In genomic region chr4:184747034-184747830, GRCh38 we compare ENCODE assay signal across 9 cellular contexts. TPM values are rescaled to one million over a fixed set of nuclear protein-coding genes. Genes with fewer than 3 reads are reported as not detected.
DNase-seq lines count a peak whose midpoint lies in the region; TF ChIP-seq lines count a peak whose summit lies in the region.
"Had no signal": no experiment of that assay in that cellular context is flagged by ENCODE, and none has a peak within 500 bp of the region (broad histone marks: within the 10 kb centered on the region; RNA-seq: fewer than 3 reads in every experiment).

No MANE protein-coding gene starts in this region.

- H4K20me1 ChIP-seq in BLaER1 treated with 17β-estradiol and CSF1 and Interleukin-3, amounts not matched to agents 10 nM and 100 nM = peaks cover 0 to 55% (median 0%) of the 10 kb centered on the region in 11 experiments; a peak in 7 of 22 replicates
- H4K20me1 ChIP-seq in osteoblast (ENCODE audit: insufficient read depth, low read length) = no peaks in the 10 kb centered on the region

- in situ Hi-C loops in ACHN (cut with HindIII; ENCODE audit: low pct_ligation_motif_present, low pct_unique_long_range_greater_than_20kb, low sequenced_read_pairs) = no loop called here

- intact Hi-C loops in esophagus squamous epithelium (cut with DNase I) = loop anchor here (10.0 kb wide), 2 partner anchors 102 to 238 kb away; partner anchors contain the start of genes CASP3 and PRIMPOL

- H3K79me2 ChIP-seq in osteoblast (ENCODE audit: insufficient read depth, low read length) = no peaks in the 10 kb centered on the region

- peaks cover 0 to 3% (median 0%) of the 10 kb centered on the region in 11 experiments; a peak in 5 of 22 replicates for H3K9me3 ChIP-seq in BLaER1 treated with 17β-estradiol and CSF1 and Interleukin-3, amounts not matched to agents 10 nM and 100 nM (replicated peaks in 1 of 11)
- H3K9me3 ChIP-seq in esophagus squamous epithelium (no peaks in the 10 kb centered on the region), osteoblast (ENCODE audit: low read depth, low read length) (no peaks in the 10 kb centered on the region)

- TF ChIP-seq CTCF in esophagus squamous epithelium (IDR thresholded peaks at IDR 0.05) (no peak), osteoblast (IDR thresholded peaks at IDR 0.05; ENCODE audit: extremely low read depth, low read depth, low read length) (no peak)

- peak; percentile 3 for DNase-seq in NCI-H510A (lab: John Stamatoyannopoulos, UW)
- no peak for DNase-seq in esophagus squamous epithelium (lab: John Stamatoyannopoulos, UW)
- DNase-seq in osteoblast (ENCODE audit: insufficient read length, low spot score, missing footprints) = no peak
- no peak for DNase-seq in ACHN
- DNase-seq in NCI-H2107 treated with DMSO at 0.1 percent for 48 hours (lab: John Stamatoyannopoulos, UW; ENCODE audit: unreplicated experiment) = no peak
- no peak for DNase-seq in occipital lobe (lab: John Stamatoyannopoulos, UW)
- no peak for DNase-seq in stimulated activated CD4-positive, alpha-beta T cell treated with anti-CD3 and anti-CD28 coated beads, Interleukin-4, amount 100 ng/mL, for 1 hour
- DNase-seq: activated naive CD8-positive, alpha-beta T cell treated with anti-CD3 and anti-CD28 coated beads, Interleukin-2, amount 10 ng/mL, durations not matched to agents 7 days and 5 days had no signal

- H3K27me3 ChIP-seq in BLaER1 treated with 17β-estradiol and CSF1 and Interleukin-3, amounts not matched to agents 10 nM and 100 nM = no peaks in the 10 kb centered on the region
- H3K27me3 ChIP-seq in esophagus squamous epithelium = no peaks in the 10 kb centered on the region
- H3K27me3 ChIP-seq in osteoblast (ENCODE audit: insufficient read depth, low read length) = no peaks in the 10 kb centered on the region

- peaks cover 28 to 97% (median 49%) of the 10 kb centered on the region in 10 experiments for H3K4me1 ChIP-seq in BLaER1 treated with 17β-estradiol and CSF1 and Interleukin-3, amounts not matched to agents 10 nM and 100 nM
- H3K4me1 ChIP-seq in esophagus squamous epithelium (peaks cover 34 to 48% (median 35%) of the 10 kb centered on the region in 3 donors), osteoblast (ENCODE audit: insufficient read depth, low read length) (peaks cover 15% of the 10 kb centered on the region)

- H3K4me2 ChIP-seq in BLaER1 treated with 17β-estradiol and CSF1 and Interleukin-3, amounts not matched to agents 10 nM and 100 nM = peak overlapping the region; percentile 65 to 90 (median 81)
- H3K4me2 ChIP-seq in osteoblast (ENCODE audit: insufficient read depth, low read length) = peak overlapping the region; percentile 81

- H3K9ac ChIP-seq in BLaER1 treated with 17β-estradiol and CSF1 and Interleukin-3, amounts not matched to agents 10 nM and 100 nM = peak overlapping the region in 9 of 11 experiments; percentile 34 to 77 (median 61); a peak in 17 of 22 replicates

- H3K36me3 ChIP-seq in BLaER1 treated with 17β-estradiol and CSF1 and Interleukin-3, amounts not matched to agents 10 nM and 100 nM = peaks cover 0 to 7% (median 2%) of the 10 kb centered on the region in 11 experiments; a peak in 7 of 22 replicates
- H3K36me3 ChIP-seq in esophagus squamous epithelium = no peaks in the 10 kb centered on the region
- no peaks in the 10 kb centered on the region for H3K36me3 ChIP-seq in osteoblast (ENCODE audit: insufficient read depth, low read length)

- TF ChIP-seq POLR2A in esophagus squamous epithelium (IDR thresholded peaks at IDR 0.05) = no peak

- peak overlapping the region in 3 of 10 experiments; percentile 4 to 11 (median 10); a peak in 2 of 20 replicates for H3K4me3 ChIP-seq in BLaER1 treated with 17β-estradiol and CSF1 and Interleukin-3, amounts not matched to agents 10 nM and 100 nM
- no peak overlapping the region for H3K4me3 ChIP-seq in esophagus squamous epithelium
- H3K4me3 ChIP-seq in osteoblast (ENCODE audit: insufficient read depth, low read length) = no peak overlapping the region

- WGBS in esophagus squamous epithelium, 2 donors = 71 to 72% methylated on average over 2 to 3 of the region's 4 CpGs

- H3K27ac ChIP-seq in BLaER1 treated with 17β-estradiol and CSF1 and Interleukin-3, amounts not matched to agents 10 nM and 100 nM = peak overlapping the region in 9 of 11 experiments; percentile 56 to 83 (median 69); a peak in 18 of 22 replicates
- H3K27ac ChIP-seq in esophagus squamous epithelium (peak overlapping the region; percentile 84 to 95 (median 89)), osteoblast (ENCODE audit: low read depth, low read length) (peak overlapping the region; percentile 82)

- peak overlapping the region; percentile 44 for H2AFZ ChIP-seq in osteoblast (ENCODE audit: low read length)

RNA-seq across cellular contexts. Expression of gene CENPU, which starts 13.3 kb away (rescaled TPM):
- total RNA-seq in esophagus squamous epithelium (10 to 100 TPM in 3 of 4 donors, 1 to 10 TPM in 1; 4.8 to 34.6 (median 18.1) TPM), osteoblast (5.1 and 6.8 TPM in 2 replicates), occipital lobe (3.6 TPM)
